In the genomic region with DNA sequence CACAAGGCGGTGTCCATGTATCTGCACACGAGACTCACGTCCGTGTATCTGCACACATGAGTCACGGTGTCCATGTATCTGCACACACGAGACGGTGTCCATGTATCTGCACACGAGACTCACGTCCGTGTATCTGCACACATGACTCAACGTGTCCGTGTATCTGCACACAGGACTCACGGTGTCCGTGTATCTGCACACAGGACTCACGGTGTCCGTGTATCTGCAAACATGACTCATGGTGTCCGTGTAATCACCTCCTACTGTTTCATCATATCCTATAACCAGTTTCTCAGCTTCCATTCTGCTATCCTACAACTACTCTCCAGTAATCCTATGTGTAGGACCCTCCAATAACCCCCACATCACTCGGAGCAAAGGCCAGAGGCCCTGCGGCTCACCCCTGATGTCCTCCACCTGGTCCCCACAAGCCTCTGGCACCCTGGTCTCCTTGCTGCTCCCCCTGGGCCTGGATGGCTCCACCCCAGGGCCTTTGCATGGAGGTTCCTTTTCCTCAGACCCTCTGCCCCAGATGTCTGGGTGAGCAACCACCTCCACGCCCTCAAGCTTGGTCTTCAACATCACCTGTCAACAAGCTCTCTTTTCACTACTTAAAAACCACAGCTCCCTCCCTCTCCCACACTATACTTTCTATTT, we compare ENCODE assay signal across 1 cellular context.
A peak's percentile ranks its signal among the peaks of the same experiment; 100 is the strongest.
TF ChIP-seq lines count a peak whose summit lies in the region.

No MANE protein-coding gene starts in this region.

TF ChIP-seq in HepG2, 621 proteins besides CTCF, POLR2A, EP300 and RAD21 (continued from another document):
- TF ChIP-seq, protein P1, sequence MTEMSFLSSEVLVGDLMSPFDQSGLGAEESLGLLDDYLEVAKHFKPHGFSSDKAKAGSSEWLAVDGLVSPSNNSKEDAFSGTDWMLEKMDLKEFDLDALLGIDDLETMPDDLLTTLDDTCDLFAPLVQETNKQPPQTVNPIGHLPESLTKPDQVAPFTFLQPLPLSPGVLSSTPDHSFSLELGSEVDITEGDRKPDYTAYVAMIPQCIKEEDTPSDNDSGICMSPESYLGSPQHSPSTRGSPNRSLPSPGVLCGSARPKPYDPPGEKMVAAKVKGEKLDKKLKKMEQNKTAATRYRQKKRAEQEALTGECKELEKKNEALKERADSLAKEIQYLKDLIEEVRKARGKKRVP (CRISPR knock-in tag; IDR thresholded peaks at IDR 0.05) = peak in 1 of 2 experiments; percentile 76; a peak in 2 of 4 replicates
